1 cellular context compared by ENCODE assay signal in the genomic region with DNA sequence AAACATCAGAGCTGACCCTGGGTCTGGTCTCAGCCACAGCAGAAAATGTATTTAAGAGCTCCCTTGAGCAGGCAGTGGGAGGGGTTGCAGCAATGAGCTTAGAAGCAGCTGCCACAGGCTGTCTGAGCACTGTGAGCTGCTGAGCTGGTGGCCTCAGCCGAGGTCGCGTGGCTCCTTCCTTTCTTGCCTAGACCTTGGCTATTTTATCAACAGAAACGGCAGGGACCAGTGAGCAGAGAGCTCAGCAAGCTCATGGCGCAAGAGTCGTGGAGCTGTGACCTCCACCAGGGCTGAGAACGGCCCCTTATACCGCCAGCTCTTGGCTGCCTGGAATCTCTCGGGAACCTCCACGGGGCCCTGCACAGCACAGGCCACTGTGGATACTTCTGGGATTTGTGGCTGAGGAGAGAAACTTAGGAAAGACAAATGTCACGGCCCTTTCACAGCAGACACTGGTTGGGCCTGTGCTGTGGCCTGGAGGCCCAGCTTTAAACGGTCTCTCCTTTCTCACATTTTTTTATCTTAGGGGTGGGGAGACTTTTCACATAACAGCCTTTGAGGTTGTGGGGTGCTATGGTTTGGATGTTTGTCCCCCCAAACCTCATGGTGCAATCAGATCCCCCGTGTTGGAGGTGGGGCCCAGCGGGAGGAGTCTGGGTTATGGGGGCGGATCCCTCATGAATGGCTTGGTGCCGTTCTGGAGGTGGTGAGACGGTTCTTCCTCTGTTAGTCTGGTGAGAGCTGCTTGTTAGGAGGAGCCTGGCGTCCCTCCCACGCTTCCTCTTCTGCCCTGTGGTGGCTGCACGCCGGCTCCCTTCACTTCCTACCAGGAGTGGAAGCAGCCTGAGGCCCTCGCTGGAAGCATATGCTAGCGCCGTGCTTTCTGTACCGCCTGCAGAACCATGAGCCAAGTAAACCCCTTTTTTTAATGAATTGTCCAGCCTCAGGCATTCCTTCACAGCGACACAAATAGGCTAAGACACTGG.
TF ChIP-seq lines count a peak whose summit lies in the region.

No MANE protein-coding gene starts in this region.

TF ChIP-seq in HEK293T, 16 proteins besides CTCF, POLR2A, EP300 and RAD21 (continued from another document):
- TF ChIP-seq NFRKB (IDR thresholded peaks at IDR 0.05): no peak
- TF ChIP-seq L3MBTL2 (conservative IDR thresholded peaks at IDR 0.05): no peak
- TF ChIP-seq FOXK2 (IDR thresholded peaks at IDR 0.05): no peak
- TF ChIP-seq, protein P1, sequence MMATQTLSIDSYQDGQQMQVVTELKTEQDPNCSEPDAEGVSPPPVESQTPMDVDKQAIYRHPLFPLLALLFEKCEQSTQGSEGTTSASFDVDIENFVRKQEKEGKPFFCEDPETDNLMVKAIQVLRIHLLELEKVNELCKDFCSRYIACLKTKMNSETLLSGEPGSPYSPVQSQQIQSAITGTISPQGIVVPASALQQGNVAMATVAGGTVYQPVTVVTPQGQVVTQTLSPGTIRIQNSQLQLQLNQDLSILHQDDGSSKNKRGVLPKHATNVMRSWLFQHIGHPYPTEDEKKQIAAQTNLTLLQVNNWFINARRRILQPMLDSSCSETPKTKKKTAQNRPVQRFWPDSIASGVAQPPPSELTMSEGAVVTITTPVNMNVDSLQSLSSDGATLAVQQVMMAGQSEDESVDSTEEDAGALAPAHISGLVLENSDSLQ (IDR thresholded peaks at IDR 0.05): no peak
